2 cellular contexts compared by ENCODE assay signal in the genomic region with DNA sequence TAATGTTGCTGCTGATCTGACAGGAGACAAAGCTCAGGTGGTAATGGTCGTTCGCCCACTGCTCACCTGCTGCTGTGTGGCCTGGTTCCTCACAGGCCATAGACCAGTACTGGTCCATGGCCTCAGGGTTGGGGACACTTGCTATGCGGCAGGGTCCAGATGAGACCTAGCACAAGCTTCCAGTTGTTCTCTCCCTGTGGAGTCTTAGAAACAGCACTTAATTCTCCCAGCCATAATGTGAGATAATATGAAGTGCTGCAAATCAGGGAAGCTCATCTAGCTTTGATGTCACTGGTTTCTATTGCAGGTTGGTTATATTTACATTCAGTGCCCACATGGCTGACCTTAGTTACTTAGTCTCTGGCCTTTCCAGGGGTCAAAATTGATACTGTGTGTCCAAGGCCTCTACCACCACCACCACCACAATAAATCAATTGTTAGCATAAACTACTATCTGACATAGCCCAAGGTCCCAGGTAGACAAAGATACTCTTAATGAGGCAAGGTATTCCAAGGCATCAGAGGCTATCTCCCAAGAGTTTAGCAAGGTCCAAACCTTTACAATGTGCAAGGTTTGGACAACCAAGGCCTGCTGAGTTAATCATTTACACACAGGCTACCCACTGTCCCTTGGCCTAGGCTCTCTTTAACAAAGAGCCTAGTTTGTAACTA.
TF ChIP-seq lines count a peak whose summit lies in the region.

No MANE protein-coding gene starts in this region.

TF ChIP-seq in WTC11, 78 proteins besides CTCF, POLR2A, EP300 and RAD21:
- TF ChIP-seq GABPB1 (CRISPR knock-in tag; IDR thresholded peaks at IDR 0.05): 0 out of 2 replicates have a peak, but pooled peaks have one; percentile 32
- TF ChIP-seq NFE2L1 (CRISPR knock-in tag; IDR thresholded peaks at IDR 0.05): no peak

TF ChIP-seq in HepG2, 621 proteins besides CTCF, POLR2A, EP300 and RAD21 (continues in another document):
- peak; percentile 75; the same call in 1 of the 2 replicates for TF ChIP-seq ZNF337 (CRISPR knock-in tag; IDR thresholded peaks at IDR 0.05; ENCODE audit: borderline replicate concordance, low read depth)
- no peak for TF ChIP-seq ZBTB1 (CRISPR knock-in tag; IDR thresholded peaks at IDR 0.05; ENCODE audit: borderline replicate concordance)
- peak; percentile 90; the same call in 1 of the 2 replicates for TF ChIP-seq TBX3 (IDR thresholded peaks at IDR 0.05; ENCODE audit: borderline replicate concordance)
- TF ChIP-seq ZNF224 (CRISPR knock-in tag; IDR thresholded peaks at IDR 0.05): no peak
- peak; percentile 87 for TF ChIP-seq PITX1 (CRISPR knock-in tag; IDR thresholded peaks at IDR 0.05)
- no peak for TF ChIP-seq EEA1 (CRISPR knock-in tag; IDR thresholded peaks at IDR 0.05; ENCODE audit: borderline replicate concordance)
- TF ChIP-seq, protein P1, sequence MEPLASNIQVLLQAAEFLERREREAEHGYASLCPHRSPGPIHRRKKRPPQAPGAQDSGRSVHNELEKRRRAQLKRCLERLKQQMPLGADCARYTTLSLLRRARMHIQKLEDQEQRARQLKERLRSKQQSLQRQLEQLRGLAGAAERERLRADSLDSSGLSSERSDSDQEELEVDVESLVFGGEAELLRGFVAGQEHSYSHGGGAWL (CRISPR knock-in tag; IDR thresholded peaks at IDR 0.05): no peak
- TF ChIP-seq, protein P2, sequence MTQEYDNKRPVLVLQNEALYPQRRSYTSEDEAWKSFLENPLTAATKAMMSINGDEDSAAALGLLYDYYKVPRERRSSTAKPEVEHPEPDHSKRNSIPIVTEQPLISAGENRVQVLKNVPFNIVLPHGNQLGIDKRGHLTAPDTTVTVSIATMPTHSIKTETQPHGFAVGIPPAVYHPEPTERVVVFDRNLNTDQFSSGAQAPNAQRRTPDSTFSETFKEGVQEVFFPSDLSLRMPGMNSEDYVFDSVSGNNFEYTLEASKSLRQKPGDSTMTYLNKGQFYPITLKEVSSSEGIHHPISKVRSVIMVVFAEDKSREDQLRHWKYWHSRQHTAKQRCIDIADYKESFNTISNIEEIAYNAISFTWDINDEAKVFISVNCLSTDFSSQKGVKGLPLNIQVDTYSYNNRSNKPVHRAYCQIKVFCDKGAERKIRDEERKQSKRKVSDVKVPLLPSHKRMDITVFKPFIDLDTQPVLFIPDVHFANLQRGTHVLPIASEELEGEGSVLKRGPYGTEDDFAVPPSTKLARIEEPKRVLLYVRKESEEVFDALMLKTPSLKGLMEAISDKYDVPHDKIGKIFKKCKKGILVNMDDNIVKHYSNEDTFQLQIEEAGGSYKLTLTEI (CRISPR knock-in tag; conservative IDR thresholded peaks at IDR 0.05): no peak
- no peak for TF ChIP-seq CENPX (CRISPR knock-in tag; IDR thresholded peaks at IDR 0.05)
- TF ChIP-seq NR2C2 (CRISPR knock-in tag; IDR thresholded peaks at IDR 0.05; ENCODE audit: borderline replicate concordance): peak; percentile 80
- TF ChIP-seq, protein P3, sequence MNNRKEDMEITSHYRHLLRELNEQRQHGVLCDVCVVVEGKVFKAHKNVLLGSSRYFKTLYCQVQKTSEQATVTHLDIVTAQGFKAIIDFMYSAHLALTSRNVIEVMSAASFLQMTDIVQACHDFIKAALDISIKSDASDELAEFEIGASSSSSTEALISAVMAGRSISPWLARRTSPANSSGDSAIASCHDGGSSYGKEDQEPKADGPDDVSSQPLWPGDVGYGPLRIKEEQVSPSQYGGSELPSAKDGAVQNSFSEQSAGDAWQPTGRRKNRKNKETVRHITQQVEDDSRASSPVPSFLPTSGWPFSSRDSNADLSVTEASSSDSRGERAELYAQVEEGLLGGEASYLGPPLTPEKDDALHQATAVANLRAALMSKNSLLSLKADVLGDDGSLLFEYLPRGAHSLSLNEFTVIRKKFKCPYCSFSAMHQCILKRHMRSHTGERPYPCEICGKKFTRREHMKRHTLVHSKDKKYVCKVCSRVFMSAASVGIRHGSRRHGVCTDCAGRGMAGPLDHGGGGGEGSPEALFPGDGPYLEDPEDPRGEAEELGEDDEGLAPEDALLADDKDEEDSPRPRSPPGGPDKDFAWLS (CRISPR knock-in tag; IDR thresholded peaks at IDR 0.05; ENCODE audit: borderline replicate concordance): no peak
- no peak; the same call in 1 of the 2 replicates for TF ChIP-seq FOXA1 (IDR thresholded peaks at IDR 0.05)
- TF ChIP-seq FOXA1 (CRISPR knock-in tag; IDR thresholded peaks at IDR 0.05): peak; percentile 88
- no peak for TF ChIP-seq HOXA9 (CRISPR knock-in tag; IDR thresholded peaks at IDR 0.05; ENCODE audit: borderline replicate concordance)
- no peak for TF ChIP-seq ESRRA (CRISPR knock-in tag; IDR thresholded peaks at IDR 0.05; ENCODE audit: low read depth)
- TF ChIP-seq ZNF432 (CRISPR knock-in tag; IDR thresholded peaks at IDR 0.05; ENCODE audit: borderline replicate concordance): no peak
- TF ChIP-seq, protein P4, sequence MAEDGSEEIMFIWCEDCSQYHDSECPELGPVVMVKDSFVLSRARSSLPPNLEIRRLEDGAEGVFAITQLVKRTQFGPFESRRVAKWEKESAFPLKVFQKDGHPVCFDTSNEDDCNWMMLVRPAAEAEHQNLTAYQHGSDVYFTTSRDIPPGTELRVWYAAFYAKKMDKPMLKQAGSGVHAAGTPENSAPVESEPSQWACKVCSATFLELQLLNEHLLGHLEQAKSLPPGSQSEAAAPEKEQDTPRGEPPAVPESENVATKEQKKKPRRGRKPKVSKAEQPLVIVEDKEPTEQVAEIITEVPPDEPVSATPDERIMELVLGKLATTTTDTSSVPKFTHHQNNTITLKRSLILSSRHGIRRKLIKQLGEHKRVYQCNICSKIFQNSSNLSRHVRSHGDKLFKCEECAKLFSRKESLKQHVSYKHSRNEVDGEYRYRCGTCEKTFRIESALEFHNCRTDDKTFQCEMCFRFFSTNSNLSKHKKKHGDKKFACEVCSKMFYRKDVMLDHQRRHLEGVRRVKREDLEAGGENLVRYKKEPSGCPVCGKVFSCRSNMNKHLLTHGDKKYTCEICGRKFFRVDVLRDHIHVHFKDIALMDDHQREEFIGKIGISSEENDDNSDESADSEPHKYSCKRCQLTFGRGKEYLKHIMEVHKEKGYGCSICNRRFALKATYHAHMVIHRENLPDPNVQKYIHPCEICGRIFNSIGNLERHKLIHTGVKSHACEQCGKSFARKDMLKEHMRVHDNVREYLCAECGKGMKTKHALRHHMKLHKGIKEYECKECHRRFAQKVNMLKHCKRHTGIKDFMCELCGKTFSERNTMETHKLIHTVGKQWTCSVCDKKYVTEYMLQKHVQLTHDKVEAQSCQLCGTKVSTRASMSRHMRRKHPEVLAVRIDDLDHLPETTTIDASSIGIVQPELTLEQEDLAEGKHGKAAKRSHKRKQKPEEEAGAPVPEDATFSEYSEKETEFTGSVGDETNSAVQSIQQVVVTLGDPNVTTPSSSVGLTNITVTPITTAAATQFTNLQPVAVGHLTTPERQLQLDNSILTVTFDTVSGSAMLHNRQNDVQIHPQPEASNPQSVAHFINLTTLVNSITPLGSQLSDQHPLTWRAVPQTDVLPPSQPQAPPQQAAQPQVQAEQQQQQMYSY (CRISPR knock-in tag; IDR thresholded peaks at IDR 0.05): no peak
- TF ChIP-seq, protein P5, sequence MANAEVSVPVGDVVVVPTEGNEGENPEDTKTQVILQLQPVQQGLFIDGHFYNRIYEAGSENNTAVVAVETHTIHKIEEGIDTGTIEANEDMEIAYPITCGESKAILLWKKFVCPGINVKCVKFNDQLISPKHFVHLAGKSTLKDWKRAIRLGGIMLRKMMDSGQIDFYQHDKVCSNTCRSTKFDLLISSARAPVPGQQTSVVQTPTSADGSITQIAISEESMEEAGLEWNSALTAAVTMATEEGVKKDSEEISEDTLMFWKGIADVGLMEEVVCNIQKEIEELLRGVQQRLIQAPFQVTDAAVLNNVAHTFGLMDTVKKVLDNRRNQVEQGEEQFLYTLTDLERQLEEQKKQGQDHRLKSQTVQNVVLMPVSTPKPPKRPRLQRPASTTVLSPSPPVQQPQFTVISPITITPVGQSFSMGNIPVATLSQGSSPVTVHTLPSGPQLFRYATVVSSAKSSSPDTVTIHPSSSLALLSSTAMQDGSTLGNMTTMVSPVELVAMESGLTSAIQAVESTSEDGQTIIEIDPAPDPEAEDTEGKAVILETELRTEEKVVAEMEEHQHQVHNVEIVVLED (CRISPR knock-in tag; IDR thresholded peaks at IDR 0.05; ENCODE audit: borderline replicate concordance): 0 out of 2 replicates have a peak, but pooled peaks have one; percentile 8
- TF ChIP-seq NFIB (CRISPR knock-in tag; IDR thresholded peaks at IDR 0.05; ENCODE audit: borderline replicate concordance): no peak
- TF ChIP-seq NFE2L2 (IDR thresholded peaks at IDR 0.05; ENCODE audit: low read length): no peak
- TF ChIP-seq, protein P6, sequence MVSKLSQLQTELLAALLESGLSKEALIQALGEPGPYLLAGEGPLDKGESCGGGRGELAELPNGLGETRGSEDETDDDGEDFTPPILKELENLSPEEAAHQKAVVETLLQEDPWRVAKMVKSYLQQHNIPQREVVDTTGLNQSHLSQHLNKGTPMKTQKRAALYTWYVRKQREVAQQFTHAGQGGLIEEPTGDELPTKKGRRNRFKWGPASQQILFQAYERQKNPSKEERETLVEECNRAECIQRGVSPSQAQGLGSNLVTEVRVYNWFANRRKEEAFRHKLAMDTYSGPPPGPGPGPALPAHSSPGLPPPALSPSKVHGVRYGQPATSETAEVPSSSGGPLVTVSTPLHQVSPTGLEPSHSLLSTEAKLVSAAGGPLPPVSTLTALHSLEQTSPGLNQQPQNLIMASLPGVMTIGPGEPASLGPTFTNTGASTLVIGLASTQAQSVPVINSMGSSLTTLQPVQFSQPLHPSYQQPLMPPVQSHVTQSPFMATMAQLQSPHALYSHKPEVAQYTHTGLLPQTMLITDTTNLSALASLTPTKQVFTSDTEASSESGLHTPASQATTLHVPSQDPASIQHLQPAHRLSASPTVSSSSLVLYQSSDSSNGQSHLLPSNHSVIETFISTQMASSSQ (IDR thresholded peaks at IDR 0.05; ENCODE audit: low read depth): peak; percentile 96
- TF ChIP-seq, protein P6 (CRISPR knock-in tag; IDR thresholded peaks at IDR 0.05; ENCODE audit: borderline replicate concordance): peak; percentile 99
- peak; percentile 64; the same call in 1 of the 2 replicates for TF ChIP-seq ZNF788 (CRISPR knock-in tag; IDR thresholded peaks at IDR 0.05; ENCODE audit: borderline replicate concordance)
- TF ChIP-seq ZNF335 (CRISPR knock-in tag; IDR thresholded peaks at IDR 0.05): no peak; the same call in 1 of the 2 replicates
- TF ChIP-seq GATA4 (IDR thresholded peaks at IDR 0.05; ENCODE audit: borderline replicate concordance, low read depth): peak; percentile 87; the same call in 1 of the 2 replicates
- peak; percentile 94 for TF ChIP-seq HMG20B (CRISPR knock-in tag; conservative IDR thresholded peaks at IDR 0.05)
- no peak for TF ChIP-seq KMT2B (CRISPR knock-in tag; IDR thresholded peaks at IDR 0.05)
- peak; percentile 58 for TF ChIP-seq ZFY (CRISPR knock-in tag; IDR thresholded peaks at IDR 0.05)
- TF ChIP-seq RFX3 (CRISPR knock-in tag; IDR thresholded peaks at IDR 0.05): no peak
- no peak for TF ChIP-seq KDM2A (CRISPR knock-in tag; IDR thresholded peaks at IDR 0.05; ENCODE audit: borderline replicate concordance, low read depth)
- TF ChIP-seq ZNF598 (CRISPR knock-in tag; IDR thresholded peaks at IDR 0.05; ENCODE audit: borderline replicate concordance): peak; percentile 64; the same call in 1 of the 2 replicates
- TF ChIP-seq, protein P7, sequence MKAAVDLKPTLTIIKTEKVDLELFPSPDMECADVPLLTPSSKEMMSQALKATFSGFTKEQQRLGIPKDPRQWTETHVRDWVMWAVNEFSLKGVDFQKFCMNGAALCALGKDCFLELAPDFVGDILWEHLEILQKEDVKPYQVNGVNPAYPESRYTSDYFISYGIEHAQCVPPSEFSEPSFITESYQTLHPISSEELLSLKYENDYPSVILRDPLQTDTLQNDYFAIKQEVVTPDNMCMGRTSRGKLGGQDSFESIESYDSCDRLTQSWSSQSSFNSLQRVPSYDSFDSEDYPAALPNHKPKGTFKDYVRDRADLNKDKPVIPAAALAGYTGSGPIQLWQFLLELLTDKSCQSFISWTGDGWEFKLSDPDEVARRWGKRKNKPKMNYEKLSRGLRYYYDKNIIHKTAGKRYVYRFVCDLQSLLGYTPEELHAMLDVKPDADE (CRISPR knock-in tag; IDR thresholded peaks at IDR 0.05): no peak
- 0 out of 2 replicates have a peak, but pooled peaks have one; percentile 19 for TF ChIP-seq FOXK2 (IDR thresholded peaks at IDR 0.05)
- 0 out of 2 replicates have a peak, but pooled peaks have one; percentile 45 for TF ChIP-seq MIER2 (CRISPR knock-in tag; IDR thresholded peaks at IDR 0.05)
- peak; percentile 76; the same call in 1 of the 2 replicates for TF ChIP-seq KDM6A (CRISPR knock-in tag; IDR thresholded peaks at IDR 0.05; ENCODE audit: low read depth)
- no peak for TF ChIP-seq ZSCAN22 (CRISPR knock-in tag; IDR thresholded peaks at IDR 0.05)
- TF ChIP-seq GPN1 (CRISPR knock-in tag; IDR thresholded peaks at IDR 0.05; ENCODE audit: borderline replicate concordance): no peak
- TF ChIP-seq SP140L (CRISPR knock-in tag; IDR thresholded peaks at IDR 0.05; ENCODE audit: borderline replicate concordance): no peak
- peak; percentile 99 for TF ChIP-seq ISL2 (CRISPR knock-in tag; IDR thresholded peaks at IDR 0.05)
- TF ChIP-seq, protein P8, sequence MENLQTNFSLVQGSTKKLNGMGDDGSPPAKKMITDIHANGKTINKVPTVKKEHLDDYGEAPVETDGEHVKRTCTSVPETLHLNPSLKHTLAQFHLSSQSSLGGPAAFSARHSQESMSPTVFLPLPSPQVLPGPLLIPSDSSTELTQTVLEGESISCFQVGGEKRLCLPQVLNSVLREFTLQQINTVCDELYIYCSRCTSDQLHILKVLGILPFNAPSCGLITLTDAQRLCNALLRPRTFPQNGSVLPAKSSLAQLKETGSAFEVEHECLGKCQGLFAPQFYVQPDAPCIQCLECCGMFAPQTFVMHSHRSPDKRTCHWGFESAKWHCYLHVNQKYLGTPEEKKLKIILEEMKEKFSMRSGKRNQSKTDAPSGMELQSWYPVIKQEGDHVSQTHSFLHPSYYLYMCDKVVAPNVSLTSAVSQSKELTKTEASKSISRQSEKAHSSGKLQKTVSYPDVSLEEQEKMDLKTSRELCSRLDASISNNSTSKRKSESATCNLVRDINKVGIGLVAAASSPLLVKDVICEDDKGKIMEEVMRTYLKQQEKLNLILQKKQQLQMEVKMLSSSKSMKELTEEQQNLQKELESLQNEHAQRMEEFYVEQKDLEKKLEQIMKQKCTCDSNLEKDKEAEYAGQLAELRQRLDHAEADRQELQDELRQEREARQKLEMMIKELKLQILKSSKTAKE (CRISPR knock-in tag; IDR thresholded peaks at IDR 0.05; ENCODE audit: borderline replicate concordance): peak; percentile 91
- TF ChIP-seq U2AF1 (optimal IDR thresholded peaks at IDR 0.05; ENCODE audit: low read depth, low read length): no peak
- no peak for TF ChIP-seq ZNF674 (CRISPR knock-in tag; IDR thresholded peaks at IDR 0.05; ENCODE audit: low read depth)
- TF ChIP-seq CBX5 (CRISPR knock-in tag; IDR thresholded peaks at IDR 0.05; ENCODE audit: borderline replicate concordance): no peak
- TF ChIP-seq TOPORS (CRISPR knock-in tag; IDR thresholded peaks at IDR 0.05): 0 out of 2 replicates have a peak, but pooled peaks have one; percentile 36
- no peak for TF ChIP-seq ZNF672 (CRISPR knock-in tag; IDR thresholded peaks at IDR 0.05)
